8 cellular contexts compared by ENCODE assay signal in genomic region chr21:42199488-42200463, GRCh38. TPM values are rescaled to one million over a fixed set of nuclear protein-coding genes. Genes with fewer than 3 reads are reported as not detected.
A peak's percentile ranks its signal among the peaks of the same experiment; 100 is the strongest.
DNase-seq lines count a peak whose midpoint lies in the region; ATAC-seq and TF ChIP-seq lines count a peak whose summit lies in the region.

No MANE protein-coding gene starts in this region.

- no peaks in the 10 kb centered on the region for H3K79me2 ChIP-seq in smooth muscle cell (ENCODE audit: low read depth)

- no peaks in the 10 kb centered on the region for H3K27me3 ChIP-seq in smooth muscle cell (ENCODE audit: low read depth)
- no peaks in the 10 kb centered on the region for H3K27me3 ChIP-seq in ovary

- no peak for TF ChIP-seq EP300 in ovary (IDR thresholded peaks at IDR 0.05)

- peak overlapping the region; percentile 44 for H3K4me2 ChIP-seq in smooth muscle cell

- H3K4me1 Mint-ChIP-seq in activated naive CD4-positive, alpha-beta T cell treated with anti-CD3 and anti-CD28 coated beads, Interleukin-2, amount 50 U/mL, for 24 hours, result peaks cover 83% of the 10 kb centered on the region

- H3K27ac Mint-ChIP-seq in activated naive CD4-positive, alpha-beta T cell treated with anti-CD3 and anti-CD28 coated beads, Interleukin-2, amount 50 U/mL, for 24 hours, result peak overlapping the region; percentile 56

- H3K27ac ChIP-seq in smooth muscle cell (ENCODE audit: low read depth), result peak overlapping the region; percentile 53
- H3K27ac ChIP-seq in ovary, result peak overlapping the region in 1 of 2 donors; percentile 43

- H3K27me3 Mint-ChIP-seq in activated naive CD4-positive, alpha-beta T cell treated with anti-CD3 and anti-CD28 coated beads, Interleukin-2, amount 50 U/mL, for 24 hours, result no peaks in the 10 kb centered on the region

- no peaks in the 10 kb centered on the region for H3K4me1 ChIP-seq in smooth muscle cell (ENCODE audit: low read depth)
- H3K4me1 ChIP-seq in ovary (ENCODE audit: insufficient read depth), result peaks cover 5% of the 10 kb centered on the region

- H2AFZ ChIP-seq in smooth muscle cell (ENCODE audit: low read depth), result no peak overlapping the region

- no peak for TF ChIP-seq CTCF in smooth muscle cell (IDR thresholded peaks at IDR 0.05; ENCODE audit: borderline replicate concordance, insufficient read depth, poor library complexity, severe bottlenecking)
- no peak for TF ChIP-seq CTCF in ovary (IDR thresholded peaks at IDR 0.05)

- TF ChIP-seq POLR2A in ovary (IDR thresholded peaks at IDR 0.05), result no peak

- no peak for DNase-seq in activated naive CD4-positive, alpha-beta T cell (lab: John Stamatoyannopoulos, UW)
- peak; percentile 78 for DNase-seq in RPMI8226
- DNase-seq in smooth muscle cell (lab: John Stamatoyannopoulos, UW; ENCODE audit: unreplicated experiment), result no peak
- no peak for DNase-seq in DMS79 treated with DMSO at 0.1 percent for 48 hours (lab: John Stamatoyannopoulos, UW)
- no peak for DNase-seq in inferior parietal cortex (ENCODE audit: extremely low spot score)
- no peak for DNase-seq in ovary

- peak overlapping the region; percentile 50 for H3K4me3 Mint-ChIP-seq in activated naive CD4-positive, alpha-beta T cell treated with anti-CD3 and anti-CD28 coated beads, Interleukin-2, amount 50 U/mL, for 24 hours

- H3K36me3 ChIP-seq in smooth muscle cell (ENCODE audit: low read depth) (no peaks in the 10 kb centered on the region), ovary (no peaks in the 10 kb centered on the region)

- H3K9ac ChIP-seq in smooth muscle cell (ENCODE audit: low read depth), result no peak overlapping the region

- peak; percentile 86 for ATAC-seq in esophagus mucosa

- H4K20me1 ChIP-seq in smooth muscle cell (ENCODE audit: low read depth), result no peaks in the 10 kb centered on the region

- H3K9me3 Mint-ChIP-seq in activated naive CD4-positive, alpha-beta T cell treated with anti-CD3 and anti-CD28 coated beads, Interleukin-2, amount 50 U/mL, for 24 hours, result no peaks in the 10 kb centered on the region

- H3F3A ChIP-seq in smooth muscle cell (ENCODE audit: low read depth), result no peaks in the 10 kb centered on the region

- WGBS in smooth muscle cell (ENCODE audit: low lambda C conversion rate), result 77% methylated on average over 9 of the region's 9 CpGs
- 68 to 70% (median 69%) methylated on average over 9 of the region's 9 CpGs for WGBS in ovary, 3 donors

- H3K4me3 ChIP-seq in smooth muscle cell, result no peak overlapping the region
- no peak overlapping the region for H3K4me3 ChIP-seq in ovary

- H3K36me3 Mint-ChIP-seq in activated naive CD4-positive, alpha-beta T cell treated with anti-CD3 and anti-CD28 coated beads, Interleukin-2, amount 50 U/mL, for 24 hours, result no peaks in the 10 kb centered on the region

- H3K9me3 ChIP-seq in smooth muscle cell (replicated peaks; ENCODE audit: low read depth), result no peaks in the 10 kb centered on the region
- H3K9me3 ChIP-seq in ovary, result no peaks in the 10 kb centered on the region

- intact Hi-C loops in ovary (cut with DNase I), result no loop called here

RNA-seq across cellular contexts. Expression of gene ABCG1, which starts 19.2 kb away (rescaled TPM):
- total RNA-seq in esophagus mucosa (4.2 TPM), smooth muscle cell (1.7 and 2.9 TPM in 2 replicates), ovary (10 to 100 TPM in 1 of 7 donors, 1 to 10 TPM in 6; 4.3 to 14.9 (median 5.8) TPM)
- polyA plus RNA-seq in smooth muscle cell (0.55 and 1.1 TPM in 2 replicates), ovary (1 to 10 TPM; 5.8 to 8.2 TPM)
